ENCODE assay signal across 20 cellular contexts in the genomic region with DNA sequence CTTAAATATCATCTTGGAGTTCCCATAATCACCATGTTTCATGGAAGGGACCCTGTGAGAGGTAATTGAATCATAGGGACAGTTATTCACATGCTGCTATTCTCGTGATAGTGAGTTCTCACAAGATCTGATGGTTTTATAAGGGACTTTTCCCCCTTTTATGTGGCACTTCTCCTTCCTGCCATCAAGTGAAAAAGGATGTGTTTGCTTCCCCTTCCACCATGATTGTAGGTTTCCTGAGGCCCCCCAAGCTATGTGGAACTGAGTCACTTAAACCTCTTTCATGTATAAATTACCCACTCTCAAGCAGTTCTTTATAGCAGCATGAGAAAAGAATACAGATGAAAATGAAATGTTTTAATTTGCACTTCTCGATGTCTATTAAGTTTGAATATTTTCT.
DNase-seq lines count a peak whose midpoint lies in the region; ATAC-seq and TF ChIP-seq lines count a peak whose summit lies in the region.
"Had no signal": no experiment of that assay in that cellular context is flagged by ENCODE, and none has a peak within 500 bp of the region (broad histone marks: within the 10 kb centered on the region; RNA-seq: fewer than 3 reads in every experiment).

No MANE protein-coding gene starts in this region.

- no peaks in the 10 kb centered on the region for H3K9me2 ChIP-seq in Loucy (replicated peaks; ENCODE audit: low read depth, low read length)

- H4K20me1 ChIP-seq in BLaER1 (no peaks in the 10 kb centered on the region), DND-41 (ENCODE audit: insufficient read depth, low read length) (no peaks in the 10 kb centered on the region), Loucy (ENCODE audit: insufficient read depth, low read length, poor library complexity, severe bottlenecking) (no peaks in the 10 kb centered on the region)

- TF ChIP-seq CTCF in DND-41 (IDR thresholded peaks at IDR 0.05; ENCODE audit: borderline replicate concordance, extremely low read depth, low read length, poor library complexity, severe bottlenecking) (no peak), Loucy (conservative IDR thresholded peaks at IDR 0.05; ENCODE audit: low read length) (no peak)

- DNase-seq in DND-41: peak; percentile 37
- no peak for DNase-seq in HUDEP-2 (lab: John Stamatoyannopoulos, UW; ENCODE audit: unreplicated experiment in 76 of 76)
- DNase-seq in activated CD8-positive, alpha-beta memory T cell treated with anti-CD3 and anti-CD28 coated beads, Interleukin-2, amount 50 U/mL, for 48 hours: no peak
- DNase-seq: 8988T; ACHN; AML-193; BE2C; Caco-2; CD4-positive, CD25-positive, alpha-beta regulatory T cell; CD8-positive, alpha-beta T cell; DMS153; EL; GF-D8; GOT3; HCEC 1CT had no signal

- H3K9ac ChIP-seq in BLaER1 (no peak overlapping the region), DND-41 (ENCODE audit: low read depth, low read length) (no peak overlapping the region), Loucy (ENCODE audit: low read depth, low read length, poor library complexity, severe bottlenecking) (no peak overlapping the region)

- no peaks in the 10 kb centered on the region for H3F3A ChIP-seq in Loucy (ENCODE audit: low read depth)

- H3K9me3 ChIP-seq in BLaER1 (peaks cover 39% of the 10 kb centered on the region), DND-41 (ENCODE audit: insufficient read depth, low read length, severe bottlenecking) (peaks cover 10% of the 10 kb centered on the region), Loucy (ENCODE audit: insufficient read depth, low read depth, low read length) (peaks cover 5% of the 10 kb centered on the region; the same call in 1 of the 2 replicates)
- H3K9me3 ChIP-seq: A549, BE2C, Caco-2 had no signal

- H3K27me3 ChIP-seq in BLaER1: no peaks in the 10 kb centered on the region
- H3K27me3 ChIP-seq in DND-41 (ENCODE audit: insufficient read depth, low read length, poor library complexity): no peaks in the 10 kb centered on the region
- H3K27me3 ChIP-seq in Loucy (ENCODE audit: insufficient read depth, low read length, poor library complexity, severe bottlenecking): no peaks in the 10 kb centered on the region
- H3K27me3 ChIP-seq: BE2C had no signal

- no peaks in the 10 kb centered on the region for H3K36me3 ChIP-seq in BLaER1
- no peaks in the 10 kb centered on the region for H3K36me3 ChIP-seq in DND-41 (ENCODE audit: insufficient read depth, low read length)
- H3K36me3 ChIP-seq in Loucy (ENCODE audit: insufficient read depth, low read length): no peaks in the 10 kb centered on the region
- H3K36me3 ChIP-seq: BE2C had no signal

- H2AFZ ChIP-seq in DND-41 (ENCODE audit: low read depth, low read length) (no peak overlapping the region), Loucy (ENCODE audit: low read length) (no peak overlapping the region)

- ATAC-seq in DND-41 (ENCODE audit: insufficient read depth, low read depth) (peak; percentile 78), GM21576 (IDR thresholded peaks at IDR 0.05; ENCODE audit: unreplicated experiment) (no peak)
- ATAC-seq: A549; CD8-positive, alpha-beta T cell had no signal

- peaks cover 15% of the 10 kb centered on the region for H3K4me1 ChIP-seq in BLaER1
- H3K4me1 ChIP-seq in DND-41 (ENCODE audit: insufficient read depth, low read length): peaks cover 14% of the 10 kb centered on the region
- peaks cover 5% of the 10 kb centered on the region for H3K4me1 ChIP-seq in Loucy (ENCODE audit: insufficient read depth, low read length, poor library complexity, severe bottlenecking)
- H3K4me1 ChIP-seq: A549, BE2C, Caco-2 had no signal

- H3K4me3 ChIP-seq in BLaER1 (no peak overlapping the region), DND-41 (ENCODE audit: low read depth in 1 of 2, low read length in 2 of 2) (no peak overlapping the region), Loucy (ENCODE audit: low read length, poor library complexity, severe bottlenecking) (no peak overlapping the region)
- H3K4me3 ChIP-seq: A549 had no signal

- H3K79me2 ChIP-seq in DND-41 (ENCODE audit: insufficient read depth, low read length) (no peaks in the 10 kb centered on the region), Loucy (ENCODE audit: insufficient read depth, low read length) (no peaks in the 10 kb centered on the region)

- H3K4me2 ChIP-seq in BLaER1 (peak overlapping the region; percentile 38), DND-41 (ENCODE audit: insufficient read depth, low read length) (no peak overlapping the region), Loucy (ENCODE audit: low read depth, low read length, poor library complexity, severe bottlenecking) (peak overlapping the region; percentile 20)
- H3K4me2 ChIP-seq: A549 had no signal

- H3K27ac ChIP-seq in BLaER1: no peak overlapping the region
- H3K27ac ChIP-seq in DND-41 (ENCODE audit: low read length): no peak overlapping the region
- H3K27ac ChIP-seq: A549, C4-2B had no signal
